Comparison of ENCODE assay signal across 24 cellular contexts in the genomic region with DNA sequence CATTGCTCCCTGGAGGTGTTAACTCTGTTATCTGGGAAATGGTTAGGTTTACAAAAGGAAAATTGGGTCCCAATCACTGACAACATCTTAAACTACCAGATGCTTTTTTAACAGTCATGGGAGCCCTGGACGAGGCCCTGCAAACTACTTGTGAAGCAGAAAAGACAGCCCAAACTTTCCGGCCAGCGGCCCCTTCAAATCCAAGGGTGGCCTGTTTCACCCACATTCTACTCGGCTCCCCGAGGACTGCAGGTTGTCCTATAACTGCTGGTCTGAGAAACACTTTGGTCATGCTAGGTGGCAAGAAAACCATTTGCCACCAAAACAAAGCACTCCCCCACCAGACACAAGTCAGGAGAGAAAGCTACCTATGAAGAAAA. TPM values are rescaled to one million over a fixed set of nuclear protein-coding genes. Genes with fewer than 3 reads are reported as not detected.
DNase-seq lines count a peak whose midpoint lies in the region; ATAC-seq and TF ChIP-seq lines count a peak whose summit lies in the region.
"Had no signal": no experiment of that assay in that cellular context is flagged by ENCODE, and none has a peak within 500 bp of the region (broad histone marks: within the 10 kb centered on the region; RNA-seq: fewer than 3 reads in every experiment).

No MANE protein-coding gene starts in this region.

- H3K27ac Mint-ChIP-seq in IgD-negative memory B cell: peak overlapping the region; percentile 88 to 97 (median 91)
- H3K27ac Mint-ChIP-seq: stimulated activated effector memory CD8-positive, alpha-beta T cell treated with anti-CD3 and anti-CD28 coated beads, Interleukin-12 subunit alpha, Interleukin-12 subunit beta, amount 100 ng/mL, for 72 hours had no signal

- peak overlapping the region in 3 of 4 donors; percentile 37 to 90 (median 84) for H3K4me3 Mint-ChIP-seq in IgD-negative memory B cell

- H3K9me2 ChIP-seq in Karpas-422 (replicated peaks; ENCODE audit: insufficient read depth, low read length): no peaks in the 10 kb centered on the region

- H3K4me1 Mint-ChIP-seq in IgD-negative memory B cell: peaks cover 19 to 24% (median 24%) of the 10 kb centered on the region in 3 donors

- peaks cover 37 to 61% (median 47%) of the 10 kb centered on the region in 11 experiments for H3K36me3 ChIP-seq in BLaER1 treated with 17β-estradiol and CSF1 and Interleukin-3, amounts not matched to agents 10 nM and 100 nM
- H3K36me3 ChIP-seq in esophagus squamous epithelium (peaks cover under 1 to 55% (median 10%) of the 10 kb centered on the region in 3 donors), neutrophil (peaks cover 15% of the 10 kb centered on the region), Karpas-422 (ENCODE audit: insufficient read depth, low read length) (peaks cover 16% of the 10 kb centered on the region)

- peak overlapping the region in 7 of 11 experiments; percentile 34 to 98 (median 94); a peak in 13 of 22 replicates for H3K4me2 ChIP-seq in BLaER1 treated with 17β-estradiol and CSF1 and Interleukin-3, amounts not matched to agents 10 nM and 100 nM
- no peak overlapping the region for H3K4me2 ChIP-seq in Karpas-422 (ENCODE audit: low read depth, low read length, poor library complexity, severe bottlenecking)

- no peaks in the 10 kb centered on the region for H3K9me3 Mint-ChIP-seq in IgD-negative memory B cell
- H3K9me3 Mint-ChIP-seq: stimulated activated effector memory CD8-positive, alpha-beta T cell treated with anti-CD3 and anti-CD28 coated beads, Interleukin-12 subunit alpha, Interleukin-12 subunit beta, amount 100 ng/mL, for 72 hours had no signal

- TF ChIP-seq POLR2A in esophagus squamous epithelium (IDR thresholded peaks at IDR 0.05): no peak

- WGBS in esophagus squamous epithelium, 2 donors: 83 to 89% methylated on average over 3 to 5 of the region's 5 CpGs

- no peaks in the 10 kb centered on the region for H3K27me3 ChIP-seq in BLaER1 treated with 17β-estradiol and CSF1 and Interleukin-3, amounts not matched to agents 10 nM and 100 nM
- H3K27me3 ChIP-seq in esophagus squamous epithelium: no peaks in the 10 kb centered on the region
- no peaks in the 10 kb centered on the region for H3K27me3 ChIP-seq in neutrophil
- no peaks in the 10 kb centered on the region for H3K27me3 ChIP-seq in Karpas-422 (ENCODE audit: low read length)
- H3K27me3 ChIP-seq: pancreas had no signal

- no peaks in the 10 kb centered on the region for H3K9me3 ChIP-seq in BLaER1 treated with 17β-estradiol and CSF1 and Interleukin-3, amounts not matched to agents 10 nM and 100 nM (replicated peaks in 1 of 11)
- no peaks in the 10 kb centered on the region for H3K9me3 ChIP-seq in esophagus squamous epithelium
- no peaks in the 10 kb centered on the region for H3K9me3 ChIP-seq in neutrophil
- no peaks in the 10 kb centered on the region for H3K9me3 ChIP-seq in Karpas-422 (ENCODE audit: low read length)
- H3K9me3 ChIP-seq: pancreas had no signal

- H2AFZ ChIP-seq in Karpas-422 (ENCODE audit: low read length): no peak overlapping the region
- H2AFZ ChIP-seq: GM23248 had no signal

- TF ChIP-seq CTCF in esophagus squamous epithelium (IDR thresholded peaks at IDR 0.05) (no peak), neutrophil (IDR thresholded peaks at IDR 0.05) (no peak)

- no peak for ATAC-seq in HG03442 (IDR thresholded peaks at IDR 0.05; ENCODE audit: unreplicated experiment)
- ATAC-seq: left lobe of liver; pancreas; stimulated activated effector memory CD8-positive, alpha-beta T cell treated with anti-CD3 and anti-CD28 coated beads, Interleukin-12 subunit alpha, Interleukin-12 subunit beta, amount 100 ng/mL, for 72 hours had no signal

- H3K4me1 ChIP-seq in BLaER1 treated with 17β-estradiol and CSF1 and Interleukin-3, amounts not matched to agents 10 nM and 100 nM: peaks cover 25 to 50% (median 39%) of the 10 kb centered on the region in 10 experiments
- peaks cover 11 to 49% (median 21%) of the 10 kb centered on the region in 3 donors for H3K4me1 ChIP-seq in esophagus squamous epithelium
- peaks cover 13 to 29% of the 10 kb centered on the region in 2 experiments for H3K4me1 ChIP-seq in neutrophil (ENCODE audit: control insufficient read depth in 1 of 2, insufficient read depth in 1 of 2, low read depth in 1 of 2, low read length in 1 of 2)
- peaks cover 18% of the 10 kb centered on the region for H3K4me1 ChIP-seq in Karpas-422 (ENCODE audit: low read length)

- no peak for DNase-seq in esophagus squamous epithelium (lab: John Stamatoyannopoulos, UW)
- no peak for DNase-seq in Karpas-422
- no peak for DNase-seq in cortex of kidney (lab: John Stamatoyannopoulos, UW)
- no peak for DNase-seq in hypothalamus (lab: John Stamatoyannopoulos, UW)
- DNase-seq: activated naive CD4-positive, alpha-beta T cell treated with anti-CD3 and anti-CD28 coated beads, Interleukin-2, amount 50 U/mL, for 16 hours; cerebellar nuclear complex; DMS79; effector CD8-positive, alpha-beta T cell; GM23248; KG1; NCI-H1694; NCI-H2227 treated with DMSO at 0.1 percent for 48 hours; NCI-H774 had no signal

- H3K4me3 ChIP-seq in BLaER1 treated with 17β-estradiol and CSF1 and Interleukin-3, amounts not matched to agents 10 nM and 100 nM: no peak overlapping the region
- H3K4me3 ChIP-seq in esophagus squamous epithelium (no peak overlapping the region), neutrophil (ENCODE audit: low read depth in 1 of 2, low read length in 1 of 2) (no peak overlapping the region), Karpas-422 (ENCODE audit: low read length) (no peak overlapping the region)
- H3K4me3 ChIP-seq: GM23248, pancreas had no signal

- peaks cover 62% of the 10 kb centered on the region for H3K79me2 ChIP-seq in Karpas-422 (ENCODE audit: low read length)

- H4K20me1 ChIP-seq in BLaER1 treated with 17β-estradiol and CSF1 and Interleukin-3, amounts not matched to agents 10 nM and 100 nM: peaks cover 61 to 93% (median 85%) of the 10 kb centered on the region in 11 experiments
- peaks cover 37% of the 10 kb centered on the region; the same call in 1 of the 2 replicates for H4K20me1 ChIP-seq in Karpas-422 (ENCODE audit: insufficient read depth, low read depth, low read length)

- peaks cover 2% of the 10 kb centered on the region for H3K36me3 Mint-ChIP-seq in IgD-negative memory B cell

- peak overlapping the region in 9 of 11 experiments; percentile 6 to 96 (median 29); a peak in 13 of 22 replicates for H3K27ac ChIP-seq in BLaER1 treated with 17β-estradiol and CSF1 and Interleukin-3, amounts not matched to agents 10 nM and 100 nM
- H3K27ac ChIP-seq in esophagus squamous epithelium (peak overlapping the region in 3 of 4 donors; percentile 25 to 68 (median 49)), neutrophil (peak overlapping the region; percentile 63), Karpas-422 (ENCODE audit: low read length) (no peak overlapping the region)
- H3K27ac ChIP-seq: GM23248 had no signal

- H3K27me3 Mint-ChIP-seq in IgD-negative memory B cell: no peaks in the 10 kb centered on the region

- intact Hi-C loops in esophagus squamous epithelium (cut with DNase I): no loop called here

- H3K9ac ChIP-seq in BLaER1 treated with 17β-estradiol and CSF1 and Interleukin-3, amounts not matched to agents 10 nM and 100 nM: peak overlapping the region in 8 of 11 experiments; percentile 10 to 98 (median 56); a peak in 11 of 22 replicates
- H3K9ac ChIP-seq in Karpas-422 (ENCODE audit: low read length): no peak overlapping the region
- H3K9ac ChIP-seq: GM23248 had no signal

RNA-seq across cellular contexts. Expression of a gene that starts 2.6 kb away (rescaled TPM):
- polyA plus RNA-seq in IgD-negative memory B cell: 32.1 TPM
- total RNA-seq in esophagus squamous epithelium: 10 to 100 TPM; 28.4 to 44.4 (median 38.9) TPM
- 21.4 and 29.5 TPM in 2 replicates for total RNA-seq in Karpas-422 (2014; rRNA removed; shearing (Covaris generic); ENCODE audit: low replicate concordance)

RNA-seq across cellular contexts. Expression of a gene that starts 2.6 kb away (rescaled TPM):
- 107 TPM for polyA plus RNA-seq in IgD-negative memory B cell
- 10 to 100 TPM; 16.1 to 26.7 (median 17.7) TPM for total RNA-seq in esophagus squamous epithelium
- total RNA-seq in Karpas-422 (2014; rRNA removed; shearing (Covaris generic); ENCODE audit: low replicate concordance): 14.0 and 38.6 TPM in 2 replicates

RNA-seq across cellular contexts. Expression of a gene that starts 29.4 kb away (rescaled TPM):
- polyA plus RNA-seq in IgD-negative memory B cell: 70.9 TPM
- 1 to 10 TPM; 3.3 to 5.7 (median 4.3) TPM for total RNA-seq in esophagus squamous epithelium
- total RNA-seq in Karpas-422 (2014; rRNA removed; shearing (Covaris generic); ENCODE audit: low replicate concordance): 0.71 and 3.8 TPM in 2 replicates
- polyA plus RNA-seq: GM23248 had no signal

RNA-seq across cellular contexts. Expression of a gene that starts 30.6 kb away (rescaled TPM):
- not detected for polyA plus RNA-seq in IgD-negative memory B cell
- not detected for total RNA-seq in esophagus squamous epithelium
- not detected in 2 replicates for total RNA-seq in Karpas-422 (2014; rRNA removed; shearing (Covaris generic); ENCODE audit: low replicate concordance)
- total RNA-seq: OCI-LY7, Right ventricle myocardium superior had no signal
- polyA plus RNA-seq: GM23248 had no signal

RNA-seq across cellular contexts. Expression of a gene that starts 41.1 kb away (rescaled TPM):
- not detected for polyA plus RNA-seq in IgD-negative memory B cell
- not detected for total RNA-seq in esophagus squamous epithelium
- not detected in 2 replicates for total RNA-seq in Karpas-422 (2014; rRNA removed; shearing (Covaris generic); ENCODE audit: low replicate concordance)
- total RNA-seq: astrocyte, GM23248, mononuclear cell, OCI-LY7, pancreas, Right ventricle myocardium superior had no signal
- polyA plus RNA-seq: GM23248, pancreas had no signal
